8 cellular contexts compared by ENCODE assay signal in the genomic region with DNA sequence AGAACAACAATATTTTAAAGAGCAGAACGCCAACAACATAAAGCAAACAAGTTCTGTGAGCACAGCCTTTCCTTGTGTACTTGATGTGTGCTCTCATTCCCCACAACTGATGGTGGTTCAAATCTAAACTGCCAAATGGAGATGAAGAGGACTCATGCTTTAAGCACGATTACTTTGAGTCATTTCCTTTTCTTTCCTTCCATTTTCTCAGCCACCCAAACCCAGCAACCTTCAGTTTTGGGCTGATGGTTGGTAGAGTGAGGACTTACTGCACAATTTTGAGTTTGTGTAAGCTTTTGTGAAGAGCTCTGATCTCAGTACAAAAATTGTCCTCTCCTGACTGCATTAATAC. TPM values are rescaled to one million over a fixed set of nuclear protein-coding genes. Genes with fewer than 3 reads are reported as not detected.
DNase-seq lines count a peak whose midpoint lies in the region; ATAC-seq, FAIRE-seq and TF ChIP-seq lines count a peak whose summit lies in the region.

No MANE protein-coding gene starts in this region.

- H3K79me2 ChIP-seq in ACC112 (ENCODE audit: control insufficient read depth, insufficient read depth, low read length, unreplicated experiment) = peaks cover 65% of the 10 kb centered on the region

- POLR2A ChIA-PET in activated B cell treated with CpG ODN at 0.5 μM for 24 hours (lab: Charles Lee) = no interaction called here

- intact Hi-C loops in activated B cell treated with CpG ODN at 0.5 μM for 24 hours (cut with micrococcal nuclease) = loop anchor here (5.0 kb wide), 1 partner anchor 134 kb away; the partner anchor contains the start of gene NELFA

- peak overlapping the region; percentile 19 for H3K4me3 Mint-ChIP-seq in activated B cell treated with CpG ODN at 0.5 μM for 24 hours

- H3K27ac ChIP-seq in ACC112 (ENCODE audit: low read depth, low read length) = peak overlapping the region; percentile 88

- no peaks in the 10 kb centered on the region for H3K27me3 Mint-ChIP-seq in activated B cell treated with CpG ODN at 0.5 μM for 24 hours

- peaks cover 30% of the 10 kb centered on the region for H3K4me1 ChIP-seq in ACC112 (ENCODE audit: control insufficient read depth, insufficient read depth, low read length, unreplicated experiment)

- no peaks in the 10 kb centered on the region for H3K9me3 Mint-ChIP-seq in activated B cell treated with CpG ODN at 0.5 μM for 24 hours

- H3K36me3 Mint-ChIP-seq in activated B cell treated with CpG ODN at 0.5 μM for 24 hours (ENCODE audit: low read depth) = no peaks in the 10 kb centered on the region

- no peak overlapping the region for H2AFZ ChIP-seq in ACC112 (ENCODE audit: low read length, unreplicated experiment)

- H3K4me3 ChIP-seq in ACC112 (ENCODE audit: low read depth, low read length) = peak overlapping the region; percentile 81

- DNase-seq in GM19239 (ENCODE audit: insufficient read length, low spot score) (peak; percentile 48), activated B cell treated with CpG ODN at 0.5 μM for 24 hours (no peak), hepatic stellate cell (ENCODE audit: low spot score) (peak; percentile 63), NCI-H2029 (lab: John Stamatoyannopoulos, UW) (no peak), HuH-7.5 (ENCODE audit: low spot score) (no peak), T-helper 9 cell (no peak)
- DNase-seq in activated effector memory CD4-positive, alpha-beta T cell treated with Interleukin-2 at 50 U/mL for 16 hours = no peak

- no peaks in the 10 kb centered on the region for H3K27me3 ChIP-seq in ACC112 (ENCODE audit: insufficient read depth, low read length)

- H3K36me3 ChIP-seq in ACC112 (ENCODE audit: insufficient read depth, low read length) = no peaks in the 10 kb centered on the region

- ATAC-seq in activated B cell treated with CpG ODN at 0.5 μM for 24 hours (ENCODE audit: low read depth) = no peak

- peaks cover 30% of the 10 kb centered on the region for H3K4me1 Mint-ChIP-seq in activated B cell treated with CpG ODN at 0.5 μM for 24 hours

- no peak overlapping the region for H3K27ac Mint-ChIP-seq in activated B cell treated with CpG ODN at 0.5 μM for 24 hours

- no peak for TF ChIP-seq CTCF in activated B cell treated with CpG ODN at 0.5 μM for 24 hours (IDR thresholded peaks at IDR 0.05)

- peak; percentile 94 for FAIRE-seq in GM19239 (lab: Jason Lieb, UNC)

- CTCF ChIA-PET in activated B cell treated with CpG ODN at 0.5 μM for 24 hours (lab: Charles Lee) = interaction anchor here (0.6 to 1.6 kb wide), 2 partner anchors 14 to 26 kb away, joined by 3 to 5 read pairs; no protein-coding TSS in a partner anchor

RNA-seq across cellular contexts. Expression of gene NSD2, which starts 1.7 kb away (rescaled TPM):
- total RNA-seq in activated B cell treated with CpG ODN at 0.5 μM for 24 hours = 40.3 and 44.6 TPM in 2 replicates

RNA-seq across cellular contexts. Expression of gene LETM1, which starts 16.9 kb away (rescaled TPM):
- total RNA-seq in activated B cell treated with CpG ODN at 0.5 μM for 24 hours = 52.5 and 60.3 TPM in 2 replicates

Comparison
In these comparisons a context has a peak if more than half of its experiments do, and no peak if none do; other contexts are left out.
1. DNase-seq: peak in GM19239 (single experiment) and hepatic stellate cell (single experiment); none in activated B cell treated with CpG ODN at 0.5 μM for 24 hours (single experiment), NCI-H2029 (single experiment), HuH-7.5 (single experiment), T-helper 9 cell (single experiment) and activated effector memory CD4-positive, alpha-beta T cell treated with Interleukin-2 at 50 U/mL for 16 hours (single experiment).